In genomic region chr11:59898652-59899051, GRCh38 we compare ENCODE assay signal across 1 cellular context.
TF ChIP-seq lines count a peak whose summit lies in the region.

No MANE protein-coding gene starts in this region.

TF ChIP-seq in K562, 482 proteins besides CTCF, POLR2A, EP300 and RAD21 (continued from another document):
- TF ChIP-seq ZFP36 (IDR thresholded peaks at IDR 0.05; ENCODE audit: low read depth, low read length, partially characterized antibody) (no peak), HDAC2 (IDR thresholded peaks at IDR 0.05) (peak; percentile 54; the same call in 1 of the 2 replicates), NFIC (IDR thresholded peaks at IDR 0.05) (peak; percentile 88), CREB5 (CRISPR knock-in tag; IDR thresholded peaks at IDR 0.05) (no peak), SMAD1 (IDR thresholded peaks at IDR 0.05; ENCODE audit: low read depth, low read length, partially characterized antibody) (no peak), CBFA2T3 (IDR thresholded peaks at IDR 0.05) (peak; percentile 16; the same call in 1 of the 2 replicates), MAFG (tag; conservative IDR thresholded peaks at IDR 0.05) (peak; percentile 85), THAP7 (CRISPR knock-in tag; IDR thresholded peaks at IDR 0.05) (no peak), CHCHD3 (CRISPR knock-in tag; IDR thresholded peaks at IDR 0.05) (no peak), NFE2 (IDR thresholded peaks at IDR 0.05; ENCODE audit: low read depth) (peak; percentile 90), ZKSCAN3 (CRISPR knock-in tag; IDR thresholded peaks at IDR 0.05) (no peak), PYGO2 (tag; IDR thresholded peaks at IDR 0.05) (no peak)
